Comparison of ENCODE assay signal across 14 cellular contexts in the genomic region with DNA sequence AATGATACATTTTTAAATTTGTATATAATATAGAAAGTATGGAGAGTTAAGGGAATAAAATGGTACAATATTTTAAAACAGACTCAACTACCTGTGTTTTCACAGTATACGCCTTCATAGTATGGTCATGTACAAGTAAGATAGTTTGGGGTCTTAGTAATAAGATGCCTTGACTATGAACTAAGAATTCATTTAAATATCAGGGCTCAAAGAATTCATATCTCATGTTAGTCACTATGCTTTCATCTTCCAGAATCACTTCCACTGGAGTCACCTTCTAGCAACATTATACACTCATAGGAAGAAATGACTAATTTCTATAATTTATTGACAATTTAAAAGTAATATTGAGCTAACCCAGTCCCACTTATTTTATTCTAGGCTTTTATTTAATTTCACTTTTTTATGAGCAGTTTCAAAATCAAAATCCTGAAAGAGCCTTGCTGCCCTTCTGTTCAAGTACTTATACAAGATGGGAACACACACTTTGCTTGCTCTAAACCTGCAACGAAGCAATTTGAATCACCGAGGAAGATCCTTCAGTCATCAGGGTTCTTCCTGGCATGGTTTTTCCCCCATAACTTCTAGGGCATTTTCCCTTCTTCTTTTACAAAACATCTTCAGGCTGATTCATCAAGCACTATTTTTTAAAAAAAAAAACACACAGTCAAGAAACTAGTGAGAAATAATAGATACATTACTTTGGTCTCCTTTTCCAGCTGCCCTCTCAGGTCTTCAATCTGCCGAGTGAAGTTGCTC.
"Had no signal": no experiment of that assay in that cellular context is flagged by ENCODE, and none has a peak within 500 bp of the region (broad histone marks: within the 10 kb centered on the region; RNA-seq: fewer than 3 reads in every experiment).

No MANE protein-coding gene starts in this region.

- H3K27ac ChIP-seq: cardiac muscle cell, colonic mucosa, hepatocyte, spleen, stomach, thoracic aorta, VCaP had no signal

- H3K79me2 ChIP-seq: hepatocyte had no signal

- H3K9me3 Mint-ChIP-seq: activated CD4-positive, alpha-beta T cell treated with anti-CD3 and anti-CD28 coated beads, Interleukin-2, amount 10 ng/mL, durations not matched to agents 7 days and 5 days had no signal

- H2AFZ ChIP-seq: hepatocyte had no signal

- H3K4me3 ChIP-seq: cardiac muscle cell, colonic mucosa, hepatocyte, spleen, stomach, thoracic aorta had no signal

- H3K27me3 ChIP-seq: cardiac muscle cell, colonic mucosa, hepatocyte, spleen, stomach had no signal

- H3K4me1 ChIP-seq: colonic mucosa, spleen, stomach had no signal

- H3K9me3 ChIP-seq: colonic mucosa, spleen, stomach, thoracic aorta had no signal

- H3K27ac Mint-ChIP-seq: activated CD4-positive, alpha-beta T cell treated with anti-CD3 and anti-CD28 coated beads, Interleukin-2, amount 10 ng/mL, durations not matched to agents 7 days and 5 days; nephron progenitor cell had no signal

- ATAC-seq: sciatic nerve had no signal

- H3K4me3 Mint-ChIP-seq: activated CD4-positive, alpha-beta T cell treated with anti-CD3 and anti-CD28 coated beads, Interleukin-2, amount 10 ng/mL, durations not matched to agents 7 days and 5 days; nephron progenitor cell had no signal

- H3K36me3 ChIP-seq: cardiac muscle cell, colonic mucosa, spleen, stomach, thoracic aorta had no signal

- H3K4me2 ChIP-seq: hepatocyte had no signal

- DNase-seq: activated CD4-positive, alpha-beta T cell treated with anti-CD3 and anti-CD28 coated beads, Interleukin-2, amount 10 ng/mL, durations not matched to agents 7 days and 5 days; activated naive CD4-positive, alpha-beta T cell treated with anti-CD3 and anti-CD28 coated beads, Interleukin-2, amount 50 U/mL, for 16 hours; aorta; colonic mucosa; effector CD8-positive, alpha-beta T cell; nephron progenitor cell; SIG-M5; spleen; stomach had no signal

- H3K4me1 Mint-ChIP-seq: activated CD4-positive, alpha-beta T cell treated with anti-CD3 and anti-CD28 coated beads, Interleukin-2, amount 10 ng/mL, durations not matched to agents 7 days and 5 days; nephron progenitor cell had no signal
